11 cellular contexts compared by ENCODE assay signal in the genomic region with DNA sequence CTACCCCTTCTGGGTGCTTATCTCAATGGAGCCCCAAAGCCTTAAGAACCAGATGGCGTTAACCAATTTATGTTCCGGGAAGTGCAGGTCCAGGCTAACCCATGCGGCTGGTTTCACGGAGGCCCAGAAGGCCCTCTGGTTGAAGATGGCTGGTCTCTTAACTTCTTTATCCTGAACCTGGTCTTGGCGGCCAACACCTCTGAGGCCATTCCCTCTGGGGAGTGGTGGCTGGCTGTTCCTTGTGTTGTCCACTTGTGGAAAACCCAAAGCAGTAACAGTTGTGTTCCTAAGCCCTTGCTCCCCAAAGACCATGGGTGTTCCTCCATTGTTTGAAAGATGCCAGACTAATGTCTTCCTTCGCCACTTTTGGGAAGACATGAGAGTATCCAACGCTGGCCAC. TPM values are rescaled to one million over a fixed set of nuclear protein-coding genes. Genes with fewer than 3 reads are reported as not detected.
DNase-seq lines count a peak whose midpoint lies in the region; ATAC-seq and TF ChIP-seq lines count a peak whose summit lies in the region.
"Had no signal": no experiment of that assay in that cellular context is flagged by ENCODE, and none has a peak within 500 bp of the region (broad histone marks: within the 10 kb centered on the region; RNA-seq: fewer than 3 reads in every experiment).

No MANE protein-coding gene starts in this region.

- DNase-seq in left ventricle myocardium superior, result peak; percentile 16
- no peak for DNase-seq in Right ventricle myocardium inferior (ENCODE audit: missing footprints)
- DNase-seq in astrocyte of the cerebellum (ENCODE audit: low read depth), result no peak
- DNase-seq in right lobe of liver, result no peak
- DNase-seq in vagina (ENCODE audit: extremely low spot score in 2 of 2), result no peak
- no peak for DNase-seq in HuH-7.5 (ENCODE audit: low spot score)
- DNase-seq in NCI-H774 (lab: John Stamatoyannopoulos, UW), result no peak
- no peak for DNase-seq in SKM-1 treated with dmso at 0.1 percent for 144 hours (lab: John Stamatoyannopoulos, UW; ENCODE audit: unreplicated experiment)
- DNase-seq: activated gamma-delta T cell, NCI-H1417 treated with DMSO at 0.1 percent for 48 hours had no signal

- no peak for TF ChIP-seq POLR2A in right lobe of liver (IDR thresholded peaks at IDR 0.05)
- TF ChIP-seq POLR2A in vagina (IDR thresholded peaks at IDR 0.05), result no peak

- intact Hi-C loops in left ventricle myocardium superior (cut with micrococcal nuclease) (no loop called here), Right ventricle myocardium inferior (cut with DNase I) (no loop called here), right lobe of liver (cut with DNase I) (no loop called here), vagina (cut with DNase I) (no loop called here)

- no peak for ATAC-seq in left ventricle myocardium superior
- no peak for ATAC-seq in Right ventricle myocardium inferior
- no peak for ATAC-seq in right lobe of liver

- WGBS in right lobe of liver (ENCODE audit: insufficient coverage, low coverage, low lambda C conversion rate, missing lambda C conversion rate), result 88% methylated on average over 1 of the region's 7 CpGs

- H3K4me3 ChIP-seq in astrocyte of the cerebellum (ENCODE audit: low read depth, low read length), result peak overlapping the region; percentile 63
- H3K4me3 ChIP-seq in right lobe of liver, result peak overlapping the region in 2 of 3 donors; percentile 43 to 68
- H3K4me3 ChIP-seq in vagina, result peak overlapping the region; percentile 49 to 65

- TF ChIP-seq CTCF in astrocyte of the cerebellum (IDR thresholded peaks at IDR 0.05; ENCODE audit: low read depth, low read length, missing control alignments) (no peak), right lobe of liver (IDR thresholded peaks at IDR 0.05) (no peak), vagina (IDR thresholded peaks at IDR 0.05) (no peak)

- H3K27me3 ChIP-seq in right lobe of liver (no peaks in the 10 kb centered on the region), vagina (no peaks in the 10 kb centered on the region)

- in situ Hi-C loops in astrocyte of the cerebellum (cut with HindIII; ENCODE audit: low sequenced_read_pairs), result no loop called here

- no peaks in the 10 kb centered on the region for H3K9me3 ChIP-seq in right lobe of liver
- H3K9me3 ChIP-seq in vagina, result no peaks in the 10 kb centered on the region
- H3K9me3 ChIP-seq: SJSA1 had no signal

- H3K27ac ChIP-seq in right lobe of liver, result no peak overlapping the region
- H3K27ac ChIP-seq in vagina, result no peak overlapping the region
- H3K27ac ChIP-seq: SJSA1 had no signal

- H3K4me1 ChIP-seq in right lobe of liver (no peaks in the 10 kb centered on the region), vagina (no peaks in the 10 kb centered on the region)

- H3K36me3 ChIP-seq in right lobe of liver (no peaks in the 10 kb centered on the region), vagina (no peaks in the 10 kb centered on the region)
- H3K36me3 ChIP-seq: SJSA1 had no signal

RNA-seq across cellular contexts. Expression of gene CDYL2, which starts 1.5 kb away (rescaled TPM):
- total RNA-seq in left ventricle myocardium superior (2.9 TPM), Right ventricle myocardium inferior (4.2 TPM), right lobe of liver (10 to 100 TPM in 1 of 6 experiments, 1 to 10 TPM in 5; 2.2 to 12.7 (median 6.3) TPM), vagina (2.9 TPM)
